In the genomic region with DNA sequence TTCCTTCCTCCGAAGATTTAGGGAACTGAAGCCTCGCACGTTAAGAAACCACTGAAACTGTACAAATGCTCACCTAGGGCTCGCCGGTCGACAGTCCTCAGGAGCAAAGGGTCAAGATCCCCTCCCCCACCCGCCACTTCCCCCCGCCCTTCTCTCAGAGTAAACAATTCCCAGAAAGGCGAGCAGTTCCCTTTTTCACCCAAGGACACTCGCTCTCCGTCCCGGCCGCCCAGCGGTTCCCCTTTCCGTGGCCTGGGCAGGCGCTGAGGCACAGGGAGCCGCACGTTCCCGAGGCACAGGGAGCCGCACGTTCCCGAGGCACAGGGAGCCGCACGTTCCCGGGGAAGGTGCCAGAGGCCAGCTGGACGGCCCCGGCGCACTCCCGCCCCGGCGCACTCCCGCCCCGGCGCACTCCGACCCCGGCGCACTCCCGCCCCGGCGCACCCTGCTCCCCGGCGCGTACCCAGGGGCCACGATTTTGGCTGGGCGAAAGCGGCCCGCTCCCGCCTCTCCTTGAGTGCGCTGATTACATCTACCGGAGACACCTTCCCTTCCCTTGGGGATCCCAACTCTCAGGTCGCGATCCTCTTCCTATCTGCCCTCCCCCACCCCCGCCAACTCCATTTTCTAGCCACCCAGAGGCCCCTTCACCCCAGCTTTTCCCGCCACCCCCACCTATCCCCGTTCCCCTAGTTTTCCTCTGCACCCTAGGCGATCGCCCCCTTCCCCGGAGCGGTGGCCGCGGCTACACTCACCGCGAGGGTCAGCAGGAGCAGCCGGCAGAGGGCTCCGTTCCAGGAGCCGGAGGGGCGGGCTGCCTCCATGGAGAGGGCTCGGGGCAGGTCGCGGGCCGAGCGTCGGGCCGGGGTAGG, we compare ENCODE assay signal across 7 cellular contexts. TPM values are rescaled to one million over a fixed set of nuclear protein-coding genes. Genes with fewer than 3 reads are reported as not detected.
DNase-seq lines count a peak whose midpoint lies in the region; ATAC-seq and TF ChIP-seq lines count a peak whose summit lies in the region.

No MANE protein-coding gene starts in this region.

- H3K4me3 ChIP-seq in SJSA1 (peak overlapping the region; percentile 42), esophagus squamous epithelium (peak overlapping the region; percentile 67 to 77 (median 72)), neural cell (ENCODE audit: low read length) (peak overlapping the region; percentile 78)

- no peaks in the 10 kb centered on the region for H3F3A ChIP-seq in neural cell (ENCODE audit: insufficient read depth, low read length, poor library complexity, severe bottlenecking)

- H3K9ac ChIP-seq in neural cell (ENCODE audit: low read length): peak overlapping the region; percentile 81

- TF ChIP-seq CTCF in esophagus squamous epithelium (IDR thresholded peaks at IDR 0.05): no peak
- TF ChIP-seq CTCF in neural cell (IDR thresholded peaks at IDR 0.05; ENCODE audit: poor library complexity, severe bottlenecking): peak; percentile 56

- 3 to 6% methylated on average over 13 to 21 of the region's 74 CpGs for WGBS in esophagus squamous epithelium, 2 donors

- H3K27ac ChIP-seq in SJSA1 (no peak overlapping the region), esophagus squamous epithelium (peak overlapping the region; percentile 93 to 99 (median 96)), neural cell (ENCODE audit: low read length) (peak overlapping the region; percentile 63)

- no peaks in the 10 kb centered on the region for H3K4me1 ChIP-seq in SJSA1 (replicated peaks)
- peaks cover 0 to 40% (median 0%) of the 10 kb centered on the region in 3 donors for H3K4me1 ChIP-seq in esophagus squamous epithelium

- no peaks in the 10 kb centered on the region for H3K9me3 ChIP-seq in SJSA1 (replicated peaks)
- H3K9me3 ChIP-seq in esophagus squamous epithelium: no peaks in the 10 kb centered on the region
- no peaks in the 10 kb centered on the region for H3K9me3 ChIP-seq in neural cell (ENCODE audit: low read length)
- H3K9me3 ChIP-seq in T-helper 17 cell (ENCODE audit: control insufficient read depth, low read length, poor library complexity, severe bottlenecking): peaks cover 3% of the 10 kb centered on the region

- no peaks in the 10 kb centered on the region for H3K36me3 Mint-ChIP-seq in T-helper 17 cell (ENCODE audit: low read depth)

- no peaks in the 10 kb centered on the region for H3K27me3 Mint-ChIP-seq in T-helper 17 cell

- H3K27ac Mint-ChIP-seq in T-helper 17 cell: no peak overlapping the region

- H3K9me2 ChIP-seq in neural cell (ENCODE audit: insufficient read depth, low read length): no peaks in the 10 kb centered on the region

- TF ChIP-seq POLR2A in esophagus squamous epithelium (IDR thresholded peaks at IDR 0.05): peak in 2 of 4 donors; percentile 18 to 52

- no peaks in the 10 kb centered on the region for H4K20me1 ChIP-seq in neural cell (ENCODE audit: insufficient read depth)

- CTCF ChIA-PET in HEK293T (lab: Yijun Ruan, JAX): interaction anchor here (0.6 to 1.2 kb wide), 2 partner anchors 13 to 66 kb away, joined by 3 to 4 read pairs; no protein-coding TSS in a partner anchor

- H3K4me3 Mint-ChIP-seq in T-helper 17 cell: no peak overlapping the region

- no peak for TF ChIP-seq EP300 in neural cell (conservative IDR thresholded peaks at IDR 0.05; ENCODE audit: poor library complexity, severe bottlenecking)

- peak overlapping the region; percentile 70 for H2AFZ ChIP-seq in neural cell (ENCODE audit: low read depth, low read length)

- peaks cover 24% of the 10 kb centered on the region for H3K79me2 ChIP-seq in neural cell (replicated peaks; ENCODE audit: insufficient read depth, low read length)

- H3K4me1 Mint-ChIP-seq in T-helper 17 cell: no peaks in the 10 kb centered on the region

- H3K27me3 ChIP-seq in SJSA1 (replicated peaks): peaks cover 14% of the 10 kb centered on the region
- H3K27me3 ChIP-seq in esophagus squamous epithelium: peaks cover 0 to 28% (median 0%) of the 10 kb centered on the region in 4 donors
- H3K27me3 ChIP-seq in neural cell (ENCODE audit: insufficient read depth, low read depth, low read length): no peaks in the 10 kb centered on the region

- TF ChIP-seq RAD21 in neural cell (conservative IDR thresholded peaks at IDR 0.05): peak; percentile 21

- peak overlapping the region; percentile 57 for H3K4me2 ChIP-seq in neural cell (ENCODE audit: low read length)

- intact Hi-C loops in esophagus squamous epithelium (cut with DNase I): loop anchor here (10.0 kb wide), 1 partner anchor 103 kb away; no protein-coding TSS in a partner anchor

- DNase-seq in HEK293T (ENCODE audit: extremely low spot score) (peak; percentile 73), SJSA1 (ENCODE audit: low read depth in 1 of 2, low spot score in 2 of 2) (no peak), esophagus squamous epithelium (lab: John Stamatoyannopoulos, UW) (no peak), T-helper 17 cell (no peak), NCI-H1092 (lab: John Stamatoyannopoulos, UW) (no peak), germinal center (ENCODE audit: low spot score) (no peak)

- H3K36me3 ChIP-seq in SJSA1 (no peaks in the 10 kb centered on the region), esophagus squamous epithelium (no peaks in the 10 kb centered on the region), neural cell (ENCODE audit: insufficient read depth, low read length) (no peaks in the 10 kb centered on the region)

- POLR2A ChIA-PET in HEK293T (lab: Yijun Ruan, JAX): interaction anchor here (0.6 to 8.6 kb wide), 5 partner anchors 11 to 375 kb away, joined by 3 to 62 read pairs (median 3); partner anchors contain the start of gene DSC3

- ATAC-seq in T-helper 17 cell: no peak

TF ChIP-seq in HEK293T, 16 proteins besides CTCF, POLR2A, EP300 and RAD21:
- TF ChIP-seq L3MBTL2 (conservative IDR thresholded peaks at IDR 0.05): peak; percentile 55
- TF ChIP-seq HDGF (IDR thresholded peaks at IDR 0.05; ENCODE audit: borderline replicate concordance): no peak
- TF ChIP-seq ELF4 (IDR thresholded peaks at IDR 0.05): no peak
- TF ChIP-seq FOXK2 (IDR thresholded peaks at IDR 0.05): no peak
- TF ChIP-seq CTBP1 (IDR thresholded peaks at IDR 0.05; ENCODE audit: borderline replicate concordance): peak; percentile 41; the same call in 1 of the 2 replicates
- no peak for TF ChIP-seq BHLHE40 (IDR thresholded peaks at IDR 0.05; ENCODE audit: borderline replicate concordance)
- TF ChIP-seq PKNOX1 (IDR thresholded peaks at IDR 0.05): no peak
- no peak for TF ChIP-seq TARDBP (IDR thresholded peaks at IDR 0.05)
- TF ChIP-seq FOXA1 (IDR thresholded peaks at IDR 0.05): no peak
- no peak for TF ChIP-seq ARNT (IDR thresholded peaks at IDR 0.05)
- TF ChIP-seq FOXM1 (IDR thresholded peaks at IDR 0.05; ENCODE audit: borderline replicate concordance): peak; percentile 80
TF ChIP-seq in HEK293T: peak in this region for 3.

TF ChIP-seq in neural cell, 6 proteins besides CTCF, POLR2A, EP300 and RAD21:
- TF ChIP-seq SMC3 (conservative IDR thresholded peaks at IDR 0.05; ENCODE audit: poor library complexity) (peak; percentile 48), MXI1 (conservative IDR thresholded peaks at IDR 0.05; ENCODE audit: poor library complexity, severe bottlenecking) (no peak), REST (IDR thresholded peaks at IDR 0.05; ENCODE audit: borderline replicate concordance) (no peak), POLR2AphosphoS5 (IDR thresholded peaks at IDR 0.05) (peak; percentile 32), EZH2 (IDR thresholded peaks at IDR 0.05; ENCODE audit: borderline replicate concordance, insufficient read depth, low read length, poor library complexity, severe bottlenecking) (no peak), TAF1 (IDR thresholded peaks at IDR 0.05; ENCODE audit: low read depth) (no peak)
TF ChIP-seq in neural cell: peak in this region for 2.

RNA-seq across cellular contexts. Expression of gene DSC2, which starts 0.8 kb away (rescaled TPM):
- total RNA-seq in SJSA1 (2014; rRNA removed; shearing (Covaris generic)): 1.3 and 1.6 TPM in 2 replicates
- total RNA-seq in esophagus squamous epithelium (100 to 1,000 TPM; 154 to 393 (median 290) TPM), T-helper 17 cell (under 1 TPM in 1 of 2 donors, not detected in 1; 0.05 TPM)
- polyA plus RNA-seq in neural cell: 14.5 and 16.3 TPM in 2 replicates
- polyA minus RNA-seq in neural cell: 12.7 and 15.2 TPM in 2 replicates

RNA-seq across cellular contexts. Expression of gene DSC3, which starts 58.8 kb away (rescaled TPM):
- 13.9 and 20.0 TPM in 2 replicates for total RNA-seq in SJSA1 (2014; rRNA removed; shearing (Covaris generic))
- 100 to 1,000 TPM; 210 to 311 (median 279) TPM for total RNA-seq in esophagus squamous epithelium
- 0.10 TPM in 1 of 2 replicates, not detected in the other for polyA plus RNA-seq in neural cell
- polyA minus RNA-seq in neural cell: under 0.01 TPM in 1 of 2 replicates, not detected in the other
- not detected for total RNA-seq in T-helper 17 cell

Comparison
In these comparisons a context has a peak if more than half of its experiments do, and no peak if none do; other contexts are left out.
1. RNA of gene DSC2, which starts 0.8 kb away (total RNA-seq): 154 to 393 TPM in esophagus squamous epithelium; 1.3 to 1.6 TPM in SJSA1 and 0.05 TPM in T-helper 17 cell; every median in the first group is over 10 times any median in the second.
2. RNA of gene DSC3, which starts 58.8 kb away (total RNA-seq): 210 to 311 TPM in esophagus squamous epithelium and 13.9 to 20.0 TPM in SJSA1; not detected in T-helper 17 cell; every median in the first group is over 10 times any median in the second.
3. Peak in every context shown above with its lines, with median percentiles within 50 percentile points of each other: H3K4me3 ChIP-seq.